In the genomic region with DNA sequence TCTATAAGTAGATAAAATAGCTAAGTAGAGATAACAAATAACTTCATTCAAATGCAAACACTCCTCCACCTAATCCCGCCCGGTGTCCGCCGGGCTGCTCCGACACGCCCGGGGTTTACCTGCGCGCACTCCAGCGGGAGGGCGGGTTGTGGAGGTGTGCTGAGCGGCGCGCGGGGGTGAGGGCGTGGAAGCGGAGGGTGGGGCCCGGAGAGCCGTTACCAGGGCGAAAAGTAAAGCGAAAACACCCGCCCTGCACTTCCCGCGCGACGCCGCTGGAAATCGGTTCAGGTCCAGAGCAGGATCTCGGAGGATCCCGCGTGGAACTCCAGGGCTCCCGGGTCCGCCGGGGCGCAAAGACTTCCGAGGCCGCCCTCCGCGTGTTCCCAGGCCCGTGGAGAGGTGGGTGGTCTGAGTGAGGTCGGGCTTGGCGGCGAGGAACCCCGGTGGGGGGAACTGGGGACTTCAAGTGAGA, we compare ENCODE assay signal across 8 cellular contexts. TPM values are rescaled to one million over a fixed set of nuclear protein-coding genes. Genes with fewer than 3 reads are reported as not detected.
A peak's percentile ranks its signal among the peaks of the same experiment; 100 is the strongest.
DNase-seq lines count a peak whose midpoint lies in the region; ATAC-seq and TF ChIP-seq lines count a peak whose summit lies in the region.

No MANE protein-coding gene starts in this region.

- peak overlapping the region; percentile 82 for H2AFZ ChIP-seq in parathyroid adenoma

- H3K36me3 ChIP-seq in gastroesophageal sphincter (no peaks in the 10 kb centered on the region), parathyroid adenoma (ENCODE audit: control insufficient read depth, insufficient read depth, low read length) (no peaks in the 10 kb centered on the region)

- H3K4me1 Mint-ChIP-seq in activated T-cell treated with anti-CD3 and anti-CD28 coated beads, Interleukin-2, amount 50 U/mL, for 72 hours (ENCODE audit: low read depth) = peaks cover 55% of the 10 kb centered on the region

- H3K4me1 ChIP-seq in gastroesophageal sphincter (peaks cover 0 to 46% (median 11%) of the 10 kb centered on the region in 3 donors), parathyroid adenoma (peaks cover 3% of the 10 kb centered on the region)

- H3K27me3 ChIP-seq in gastroesophageal sphincter = peaks cover 37% of the 10 kb centered on the region
- no peaks in the 10 kb centered on the region for H3K27me3 ChIP-seq in parathyroid adenoma (ENCODE audit: control insufficient read depth, insufficient read depth, low read length)

- TF ChIP-seq CTCF in gastroesophageal sphincter (IDR thresholded peaks at IDR 0.05) (peak in 1 of 4 experiments; percentile 9), parathyroid adenoma (IDR thresholded peaks at IDR 0.05) (no peak)

- H3K9ac ChIP-seq in parathyroid adenoma = no peak overlapping the region

- H3K27ac ChIP-seq in gastroesophageal sphincter (peak overlapping the region in 2 of 4 donors; percentile 97 to 98), parathyroid adenoma (no peak overlapping the region)

- H3K27me3 Mint-ChIP-seq in activated T-cell treated with anti-CD3 and anti-CD28 coated beads, Interleukin-2, amount 50 U/mL, for 72 hours (ENCODE audit: low read depth) = peaks cover 65% of the 10 kb centered on the region

- H3K4me3 Mint-ChIP-seq in activated T-cell treated with anti-CD3 and anti-CD28 coated beads, Interleukin-2, amount 50 U/mL, for 72 hours = peak overlapping the region; percentile 95 to 98

- H3K4me2 ChIP-seq in parathyroid adenoma (ENCODE audit: low read length) = peak overlapping the region; percentile 77

- no peak for ATAC-seq in activated T-cell treated with anti-CD3 and anti-CD28 coated beads, Interleukin-2, amount 50 U/mL, for 72 hours (replicated peaks in 1 of 2)
- ATAC-seq in gastroesophageal sphincter = no peak
- ATAC-seq in HG03196 (IDR thresholded peaks at IDR 0.05; ENCODE audit: unreplicated experiment) = no peak
- no peak for ATAC-seq in GM18873 (IDR thresholded peaks at IDR 0.05; ENCODE audit: low FRiP score, unreplicated experiment)

- WGBS in gastroesophageal sphincter (ENCODE audit: low coverage in 1 of 2), 2 donors = 1% methylated on average over 14 of the region's 44 CpGs; no CpG with 5 or more reads in 1 of the 2 donors

- no peaks in the 10 kb centered on the region for H3K9me3 Mint-ChIP-seq in activated T-cell treated with anti-CD3 and anti-CD28 coated beads, Interleukin-2, amount 50 U/mL, for 72 hours

- peak overlapping the region; percentile 42 to 86 for H3K4me3 ChIP-seq in gastroesophageal sphincter
- peak overlapping the region; percentile 92 for H3K4me3 ChIP-seq in parathyroid adenoma (ENCODE audit: low read depth, low read length)

- no peaks in the 10 kb centered on the region for H3K79me2 ChIP-seq in parathyroid adenoma

- peaks cover 17 to 20% of the 10 kb centered on the region in 2 donors for H3K36me3 Mint-ChIP-seq in activated T-cell treated with anti-CD3 and anti-CD28 coated beads, Interleukin-2, amount 50 U/mL, for 72 hours (ENCODE audit: insufficient read depth in 2 of 2)

- TF ChIP-seq EP300 in gastroesophageal sphincter (IDR thresholded peaks at IDR 0.05) = no peak

- H3K27ac Mint-ChIP-seq in activated T-cell treated with anti-CD3 and anti-CD28 coated beads, Interleukin-2, amount 50 U/mL, for 72 hours = peak overlapping the region; percentile 69

- DNase-seq in COLO668 (lab: John Stamatoyannopoulos, UW; ENCODE audit: unreplicated experiment) (peak; percentile 95), M059J (ENCODE audit: low read depth) (peak; percentile 44), AG20443 (ENCODE audit: low spot score) (no peak)
- peak; percentile 59 to 63 for DNase-seq in activated T-cell treated with anti-CD3 and anti-CD28 coated beads, Interleukin-2, amount 50 U/mL, for 72 hours

- H3K9me3 ChIP-seq in gastroesophageal sphincter = no peaks in the 10 kb centered on the region
- no peaks in the 10 kb centered on the region for H3K9me3 ChIP-seq in parathyroid adenoma (ENCODE audit: control insufficient read depth, low read length)

- TF ChIP-seq POLR2A in gastroesophageal sphincter (IDR thresholded peaks at IDR 0.05) = peak in 1 of 2 donors; percentile 26

RNA-seq across cellular contexts. Expression of a gene that starts 1.8 kb away (rescaled TPM):
- total RNA-seq in M059J (2014; rRNA removed; shearing (Covaris generic)) = 5.1 and 6.0 TPM in 2 replicates
- total RNA-seq in activated T-cell treated with anti-CD3 and anti-CD28 coated beads, Interleukin-2, amount 50 U/mL, for 72 hours = 100 to 1,000 TPM in 1 of 2 donors, 10 to 100 TPM in 1; 96.3 to 107 TPM
- 10 to 100 TPM in 2 of 4 donors, 1 to 10 TPM in 2; 4.0 to 17.2 (median 9.4) TPM for total RNA-seq in gastroesophageal sphincter

Comparison
In these comparisons a context has a peak if more than half of its experiments do, and no peak if none do; other contexts are left out.
1. RNA of a gene that starts 1.8 kb away (total RNA-seq): 96.3 to 107 TPM in activated T-cell treated with anti-CD3 and anti-CD28 coated beads, Interleukin-2, amount 50 U/mL, for 72 hours; 4.0 to 17.2 TPM in gastroesophageal sphincter and 5.1 to 6.0 TPM in M059J; every median in the first group is over 4 times any median in the second.